28 cellular contexts compared by ENCODE assay signal in genomic region chr3:172840463-172840862, GRCh38.
"Had no signal": no experiment of that assay in that cellular context is flagged by ENCODE, and none has a peak within 500 bp of the region (broad histone marks: within the 10 kb centered on the region; RNA-seq: fewer than 3 reads in every experiment).

No MANE protein-coding gene starts in this region.

- H3K4me3 ChIP-seq: colonic mucosa, coronary artery, dorsolateral prefrontal cortex, esophagus muscularis mucosa, esophagus squamous epithelium, gastrocnemius medialis, gastroesophageal sphincter, heart left ventricle, heart right ventricle had no signal

- ATAC-seq: effector memory CD8-positive, alpha-beta T cell; esophagus mucosa; foreskin keratinocyte; gastrocnemius medialis; gastroesophageal sphincter; heart left ventricle; heart right ventricle had no signal

- H3K27me3 ChIP-seq: colonic mucosa, dorsolateral prefrontal cortex, esophagus muscularis mucosa, esophagus squamous epithelium, gastrocnemius medialis, gastroesophageal sphincter, heart left ventricle, heart right ventricle had no signal

- H3K9me3 Mint-ChIP-seq: dendritic cell treated with granulocyte-macrophage colony-stimulating factor and Interleukin-4, amounts not matched to agents 40 ng/mL and 50 ng/mL, for 4 days; effector memory CD8-positive, alpha-beta T cell; endodermal cell had no signal

- H3K36me3 ChIP-seq: colonic mucosa, esophagus muscularis mucosa, esophagus squamous epithelium, gastrocnemius medialis, gastroesophageal sphincter, heart left ventricle, heart right ventricle had no signal

- H3K9me3 ChIP-seq: colonic mucosa, esophagus muscularis mucosa, esophagus squamous epithelium, gastrocnemius medialis, gastroesophageal sphincter, heart left ventricle, heart right ventricle had no signal

- H3K4me1 ChIP-seq: colonic mucosa, esophagus muscularis mucosa, esophagus squamous epithelium, foreskin keratinocyte, gastrocnemius medialis, gastroesophageal sphincter, heart right ventricle had no signal

- H3K27ac ChIP-seq: colonic mucosa, coronary artery, dorsolateral prefrontal cortex, epithelial cell of prostate, esophagus muscularis mucosa, esophagus squamous epithelium, foreskin keratinocyte, gastrocnemius medialis, gastroesophageal sphincter, heart left ventricle, heart right ventricle had no signal

- H3K27me3 Mint-ChIP-seq: dendritic cell treated with granulocyte-macrophage colony-stimulating factor and Interleukin-4, amounts not matched to agents 40 ng/mL and 50 ng/mL, for 4 days had no signal

- H3K4me3 Mint-ChIP-seq: dendritic cell treated with granulocyte-macrophage colony-stimulating factor and Interleukin-4, amounts not matched to agents 40 ng/mL and 50 ng/mL, for 4 days; effector memory CD8-positive, alpha-beta T cell; endodermal cell had no signal

- H3K27ac Mint-ChIP-seq: dendritic cell treated with granulocyte-macrophage colony-stimulating factor and Interleukin-4, amounts not matched to agents 40 ng/mL and 50 ng/mL, for 4 days; effector memory CD8-positive, alpha-beta T cell; endodermal cell had no signal

- FAIRE-seq: colon, endometrium, endothelial cell of umbilical vein, frontal cortex had no signal

- DNase-seq: colonic mucosa; cortex of kidney; dermis blood vessel endothelial cell; dorsolateral prefrontal cortex; effector CD4-positive, alpha-beta T cell; effector CD8-positive, alpha-beta T cell; effector memory CD4-positive, alpha-beta T cell; effector memory CD8-positive, alpha-beta T cell; endodermal cell; erythroblast; esophagus squamous epithelium; foreskin fibroblast; foreskin keratinocyte; foreskin melanocyte; gastrocnemius medialis; glutamatergic neuron; heart left ventricle; heart right ventricle had no signal
